In the genomic region with DNA sequence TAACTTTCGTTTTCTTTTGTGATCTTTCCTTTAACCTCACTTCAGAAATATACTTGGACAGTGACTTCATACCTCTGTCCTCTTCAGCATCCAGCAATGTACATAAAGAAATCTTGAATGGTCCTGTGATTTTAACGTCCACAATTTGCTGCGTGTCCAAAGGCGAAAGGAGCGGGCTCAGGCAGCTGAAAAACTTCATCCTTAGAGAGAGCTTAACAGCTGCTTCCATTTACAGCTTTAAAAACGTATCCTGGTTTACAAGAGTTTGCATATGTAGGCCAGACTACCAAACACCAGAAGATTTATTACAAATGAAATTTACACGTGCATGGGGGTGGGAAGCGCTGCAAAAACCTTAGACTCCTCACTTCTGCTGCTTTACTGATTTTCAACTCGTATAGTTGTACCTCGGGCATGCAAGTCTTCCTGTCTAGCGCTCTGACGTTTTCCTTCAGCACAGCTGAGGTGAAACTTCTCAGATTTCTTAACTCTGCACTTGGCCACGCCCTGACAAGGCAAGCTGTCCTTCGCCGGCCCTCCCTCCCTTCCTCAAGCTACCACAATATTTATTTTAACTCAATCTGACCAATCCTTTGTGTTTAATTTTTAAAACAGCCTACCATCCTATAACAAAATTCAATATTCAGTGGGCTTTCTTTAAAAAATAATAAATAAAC, we compare ENCODE assay signal across 8 cellular contexts.
A peak's percentile ranks its signal among the peaks of the same experiment; 100 is the strongest.
DNase-seq lines count a peak whose midpoint lies in the region; ATAC-seq, FAIRE-seq and TF ChIP-seq lines count a peak whose summit lies in the region.

No MANE protein-coding gene starts in this region.

- H3K9ac ChIP-seq in SK-N-MC (ENCODE audit: insufficient read length), result peak overlapping the region; percentile 50

- H3K9me3 ChIP-seq in SK-N-MC (ENCODE audit: low read depth, low read length) (no peaks in the 10 kb centered on the region), hepatocyte (ENCODE audit: low read depth) (no peaks in the 10 kb centered on the region), sigmoid colon (no peaks in the 10 kb centered on the region), osteoblast (ENCODE audit: low read depth, low read length) (no peaks in the 10 kb centered on the region)

- H3K36me3 ChIP-seq in SK-N-MC (ENCODE audit: insufficient read depth, low read length) (no peaks in the 10 kb centered on the region), hepatocyte (replicated peaks; ENCODE audit: insufficient read depth, low read depth) (no peaks in the 10 kb centered on the region), sigmoid colon (no peaks in the 10 kb centered on the region), osteoblast (ENCODE audit: insufficient read depth, low read length) (no peaks in the 10 kb centered on the region)

- H3K4me3 ChIP-seq in SK-N-MC (peak overlapping the region; percentile 76), hepatocyte (peak overlapping the region; percentile 37), sigmoid colon (peak overlapping the region; percentile 21 to 47 (median 42)), osteoblast (ENCODE audit: insufficient read depth, low read length) (no peak overlapping the region)

- peak overlapping the region; percentile 80 for H3K4me2 ChIP-seq in hepatocyte
- H3K4me2 ChIP-seq in osteoblast (ENCODE audit: insufficient read depth, low read length), result no peak overlapping the region

- no peaks in the 10 kb centered on the region for H3K4me1 ChIP-seq in hepatocyte (ENCODE audit: insufficient read depth)
- H3K4me1 ChIP-seq in sigmoid colon, result no peaks in the 10 kb centered on the region
- H3K4me1 ChIP-seq in osteoblast (ENCODE audit: insufficient read depth, low read length), result no peaks in the 10 kb centered on the region

- H3K27ac ChIP-seq in SK-N-MC, result no peak overlapping the region
- H3K27ac ChIP-seq in hepatocyte, result peak overlapping the region; percentile 20
- peak overlapping the region in 3 of 4 donors; percentile 50 to 55 (median 53) for H3K27ac ChIP-seq in sigmoid colon
- H3K27ac ChIP-seq in osteoblast (ENCODE audit: low read depth, low read length), result no peak overlapping the region

- peak; percentile 6 for DNase-seq in HTR-8/SVneo (ENCODE audit: insufficient read length, low spot score)
- no peak for DNase-seq in SK-N-MC (ENCODE audit: low read depth, low spot score)
- peak; percentile 74 for DNase-seq in hepatocyte (ENCODE audit: low spot score)
- DNase-seq in sigmoid colon, result peak; percentile 71
- DNase-seq in D341Med (ENCODE audit: low spot score), result no peak
- DNase-seq in dedifferentiated amniotic fluid mesenchymal stem cell (ENCODE audit: extremely low spot score), result no peak
- no peak for DNase-seq in osteoblast (ENCODE audit: insufficient read length, low spot score, missing footprints)

- H3K9me2 ChIP-seq in hepatocyte (replicated peaks; ENCODE audit: insufficient read depth), result no peaks in the 10 kb centered on the region

- WGBS in hepatocyte (ENCODE audit: low lambda C conversion rate, missing lambda C conversion rate), result 6% methylated on average over 15 of the region's 15 CpGs
- 4 to 15% methylated on average over 15 of the region's 15 CpGs for WGBS in sigmoid colon, 2 donors

- H3K79me2 ChIP-seq in hepatocyte, result no peaks in the 10 kb centered on the region
- no peaks in the 10 kb centered on the region for H3K79me2 ChIP-seq in osteoblast (ENCODE audit: insufficient read depth, low read length)

- TF ChIP-seq POLR2A in sigmoid colon (IDR thresholded peaks at IDR 0.05), result no peak

- TF ChIP-seq CTCF in hepatocyte (IDR thresholded peaks at IDR 0.05; ENCODE audit: poor library complexity) (no peak), sigmoid colon (IDR thresholded peaks at IDR 0.05) (no peak), osteoblast (IDR thresholded peaks at IDR 0.05; ENCODE audit: extremely low read depth, low read depth, low read length) (no peak)

- intact Hi-C loops in sigmoid colon (cut with DNase I), result no loop called here

- H3K27me3 ChIP-seq in hepatocyte (no peaks in the 10 kb centered on the region), sigmoid colon (no peaks in the 10 kb centered on the region), osteoblast (ENCODE audit: insufficient read depth, low read length) (no peaks in the 10 kb centered on the region)

- no peak for FAIRE-seq in HTR-8/SVneo (lab: Jason Lieb, UNC)

- H2AFZ ChIP-seq in hepatocyte (peak overlapping the region; percentile 67), osteoblast (ENCODE audit: low read length) (no peak overlapping the region)

- ATAC-seq in HG02798 (IDR thresholded peaks at IDR 0.05; ENCODE audit: poor library complexity, unreplicated experiment), result no peak

- H4K20me1 ChIP-seq in hepatocyte (ENCODE audit: insufficient read depth, poor library complexity, severe bottlenecking) (no peaks in the 10 kb centered on the region), osteoblast (ENCODE audit: insufficient read depth, low read length) (no peaks in the 10 kb centered on the region)

- no peak for TF ChIP-seq EP300 in sigmoid colon (IDR thresholded peaks at IDR 0.05)

Comparison
In these comparisons a context has a peak if more than half of its experiments do, and no peak if none do; other contexts are left out.
1. DNase-seq: peak in HTR-8/SVneo (single experiment), hepatocyte (single experiment) and sigmoid colon (single experiment); none in SK-N-MC (single experiment), D341Med (single experiment), dedifferentiated amniotic fluid mesenchymal stem cell (single experiment) and osteoblast (single experiment).
2. H3K27ac ChIP-seq: peak in hepatocyte (single experiment) and sigmoid colon (3 of 4); none in SK-N-MC (single experiment) and osteoblast (single experiment).